9 cellular contexts compared by ENCODE assay signal in the genomic region with DNA sequence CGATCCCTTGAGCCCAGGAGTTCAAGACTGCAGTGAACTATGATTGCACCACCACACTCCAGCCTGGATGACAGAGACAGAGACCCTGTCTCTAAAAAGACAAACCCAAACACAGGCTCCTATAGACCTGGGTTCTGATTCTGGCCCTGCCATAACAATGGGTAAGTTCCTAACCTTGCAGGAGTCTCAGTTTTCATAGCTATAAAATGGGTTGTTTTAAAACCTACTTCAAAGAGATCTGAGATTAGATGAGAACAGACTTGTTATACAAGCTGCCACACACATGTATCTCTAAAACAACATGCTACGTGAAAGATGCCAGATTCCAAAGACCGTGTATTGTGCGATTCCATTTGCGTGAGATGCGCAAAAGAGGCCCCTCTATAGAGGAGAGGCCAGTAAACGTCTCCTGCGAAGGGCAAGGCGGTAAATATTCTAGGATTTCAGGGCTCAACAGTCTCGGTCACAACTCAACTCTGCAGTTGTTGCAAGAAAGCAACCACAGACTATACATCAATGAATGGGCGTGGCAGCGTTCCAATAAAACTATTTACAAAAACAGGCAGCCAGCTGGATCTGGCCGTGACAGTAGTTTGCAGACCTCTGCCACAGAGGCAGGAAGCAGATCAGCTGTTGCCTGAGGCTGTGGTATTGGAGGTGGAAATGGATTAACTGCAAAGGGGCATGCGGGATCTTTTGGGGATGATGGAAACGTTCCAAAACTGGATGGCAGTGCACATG. TPM values are rescaled to one million over a fixed set of nuclear protein-coding genes. Genes with fewer than 3 reads are reported as not detected.
DNase-seq lines count a peak whose midpoint lies in the region; ATAC-seq, FAIRE-seq and TF ChIP-seq lines count a peak whose summit lies in the region.
"Had no signal": no experiment of that assay in that cellular context is flagged by ENCODE, and none has a peak within 500 bp of the region (broad histone marks: within the 10 kb centered on the region; RNA-seq: fewer than 3 reads in every experiment).

No MANE protein-coding gene starts in this region.

- FAIRE-seq in H54 (lab: Jason Lieb, UNC), result no peak
- FAIRE-seq: keratinocyte had no signal

- DNase-seq in Daoy (ENCODE audit: low read depth) (peak; percentile 50), NCI-H774 (lab: John Stamatoyannopoulos, UW) (peak; percentile 23), dermis microvascular lymphatic vessel endothelial cell (ENCODE audit: low read depth in 2 of 2) (peak; percentile 84 to 88), occipital lobe (lab: John Stamatoyannopoulos, UW) (peak; percentile 54), MV-4-11 (lab: John Stamatoyannopoulos, UW) (no peak), H54 (ENCODE audit: insufficient read length, low spot score) (no peak), GM10266 (ENCODE audit: extremely low spot score) (no peak)

- no peak for TF ChIP-seq CTCF in GM10266 (IDR thresholded peaks at IDR 0.05; ENCODE audit: control insufficient read depth, insufficient read depth, low read depth, missing control alignments)

- TF ChIP-seq POLR2A in H54 (IDR thresholded peaks at IDR 0.05; ENCODE audit: low read depth, low read length), result no peak

- ATAC-seq in GM18511 (IDR thresholded peaks at IDR 0.05; ENCODE audit: unreplicated experiment), result no peak

RNA-seq across cellular contexts. Expression of a gene that starts 5.9 kb away (rescaled TPM):
- 7.0 and 11.3 TPM in 2 replicates for total RNA-seq in Daoy (2014; rRNA removed; shearing (Covaris generic))
- total RNA-seq in dermis microvascular lymphatic vessel endothelial cell (24.8 and 35.8 TPM in 2 replicates), occipital lobe (38.8 TPM)

RNA-seq across cellular contexts. Expression of a gene that starts 15.2 kb away (rescaled TPM):
- 54.8 and 73.9 TPM in 2 replicates for total RNA-seq in Daoy (2014; rRNA removed; shearing (Covaris generic))
- total RNA-seq in dermis microvascular lymphatic vessel endothelial cell (38.0 and 42.2 TPM in 2 replicates), occipital lobe (32.1 TPM)

RNA-seq across cellular contexts. Expression of a gene that starts 38.9 kb away (rescaled TPM):
- total RNA-seq in Daoy (2014; rRNA removed; shearing (Covaris generic)), result 22.1 and 25.1 TPM in 2 replicates
- total RNA-seq in dermis microvascular lymphatic vessel endothelial cell, result 0.39 and 1.8 TPM in 2 replicates
- 2.5 TPM for total RNA-seq in occipital lobe

RNA-seq across cellular contexts. Expression of a gene that starts 59.4 kb away (rescaled TPM):
- 34.1 and 71.8 TPM in 2 replicates for total RNA-seq in Daoy (2014; rRNA removed; shearing (Covaris generic))
- total RNA-seq in dermis microvascular lymphatic vessel endothelial cell (12.5 and 19.8 TPM in 2 replicates), occipital lobe (21.2 TPM)

Comparison
In these comparisons a context has a peak if more than half of its experiments do, and no peak if none do; other contexts are left out.
1. DNase-seq: peak in Daoy (single experiment), NCI-H774 (single experiment), dermis microvascular lymphatic vessel endothelial cell (2 of 2) and occipital lobe (single experiment); none in MV-4-11 (single experiment), H54 (single experiment) and GM10266 (single experiment).